23 cellular contexts compared by ENCODE assay signal in genomic region chr9:97438666-97439065, GRCh38. TPM values are rescaled to one million over a fixed set of nuclear protein-coding genes. Genes with fewer than 3 reads are reported as not detected.
DNase-seq lines count a peak whose midpoint lies in the region; FAIRE-seq and TF ChIP-seq lines count a peak whose summit lies in the region.
"Had no signal": no experiment of that assay in that cellular context is flagged by ENCODE, and none has a peak within 500 bp of the region (broad histone marks: within the 10 kb centered on the region; RNA-seq: fewer than 3 reads in every experiment).

No MANE protein-coding gene starts in this region.

- H2AFZ ChIP-seq in Karpas-422 (ENCODE audit: low read length): no peak overlapping the region

- intact Hi-C loops in CD4-positive, alpha-beta memory T cell (cut with micrococcal nuclease): no loop called here

- H3K36me3 ChIP-seq in Karpas-422 (ENCODE audit: insufficient read depth, low read length): peaks cover 53% of the 10 kb centered on the region
- H3K36me3 ChIP-seq in CD4-positive, alpha-beta memory T cell (ENCODE audit: insufficient read depth, low read length): no peaks in the 10 kb centered on the region
- H3K36me3 ChIP-seq in brain microvascular endothelial cell (replicated peaks): no peaks in the 10 kb centered on the region
- H3K36me3 ChIP-seq: MG63 had no signal

- TF ChIP-seq POLR2A in H54 (IDR thresholded peaks at IDR 0.05; ENCODE audit: low read depth, low read length): no peak

- peaks cover 96% of the 10 kb centered on the region for H3K4me1 ChIP-seq in Karpas-422 (ENCODE audit: low read length)
- H3K4me1 ChIP-seq in CD4-positive, alpha-beta memory T cell (ENCODE audit: insufficient read depth, low read length): no peaks in the 10 kb centered on the region
- H3K4me1 ChIP-seq: BLaER1 had no signal

- H4K20me1 ChIP-seq in Karpas-422 (ENCODE audit: insufficient read depth, low read depth, low read length): no peaks in the 10 kb centered on the region
- H4K20me1 ChIP-seq: BLaER1 had no signal

- TF ChIP-seq CTCF in fibroblast of the aortic adventitia (IDR thresholded peaks at IDR 0.05; ENCODE audit: insufficient read depth, low read length) (no peak), brain microvascular endothelial cell (IDR thresholded peaks at IDR 0.05; ENCODE audit: low read depth, low read length, missing control alignments) (no peak)

- H3K79me2 ChIP-seq in Karpas-422 (ENCODE audit: low read length): peaks cover 37% of the 10 kb centered on the region

- FAIRE-seq in H54 (lab: Jason Lieb, UNC) (peak; percentile 66), endometrium (lab: Jason Lieb, UNC) (peak; percentile 15)
- FAIRE-seq: GM12878 had no signal

- H3K9me3 Mint-ChIP-seq in CD4-positive, alpha-beta memory T cell: no peaks in the 10 kb centered on the region
- H3K9me3 Mint-ChIP-seq: CD4-positive, alpha-beta T cell had no signal

- in situ Hi-C loops in brain microvascular endothelial cell (cut with HindIII; ENCODE audit: low pct_ligation_motif_present, low sequenced_read_pairs): no loop called here

- no peaks in the 10 kb centered on the region for H3K4me1 Mint-ChIP-seq in CD4-positive, alpha-beta memory T cell

- H3K9ac ChIP-seq in Karpas-422 (ENCODE audit: low read length): no peak overlapping the region
- H3K9ac ChIP-seq: BLaER1, SK-N-SH had no signal

- H3K27ac ChIP-seq in Karpas-422 (ENCODE audit: low read length): peak overlapping the region; percentile 95
- no peak overlapping the region for H3K27ac ChIP-seq in CD4-positive, alpha-beta memory T cell (ENCODE audit: low read depth, low read length)
- H3K27ac ChIP-seq in brain microvascular endothelial cell: no peak overlapping the region
- H3K27ac ChIP-seq: BLaER1 had no signal

- no peaks in the 10 kb centered on the region for H3K9me3 ChIP-seq in Karpas-422 (ENCODE audit: low read length)
- H3K9me3 ChIP-seq in CD4-positive, alpha-beta memory T cell (ENCODE audit: control insufficient read depth in 1 of 2, low read length in 2 of 2): no peaks in the 10 kb centered on the region
- H3K9me3 ChIP-seq: BLaER1, Caco-2, MG63, SK-N-SH had no signal

- H3K9me2 ChIP-seq in Karpas-422 (replicated peaks; ENCODE audit: insufficient read depth, low read length): no peaks in the 10 kb centered on the region
- H3K9me2 ChIP-seq: SK-N-SH had no signal

- peak overlapping the region; percentile 67 for H3K4me2 ChIP-seq in Karpas-422 (ENCODE audit: low read depth, low read length, poor library complexity, severe bottlenecking)
- H3K4me2 ChIP-seq: BLaER1, SK-N-SH had no signal

- no peaks in the 10 kb centered on the region for H3K27me3 Mint-ChIP-seq in CD4-positive, alpha-beta memory T cell
- H3K27me3 Mint-ChIP-seq: CD4-positive, alpha-beta T cell had no signal

- no peak overlapping the region for H3K4me3 Mint-ChIP-seq in CD4-positive, alpha-beta memory T cell
- H3K4me3 Mint-ChIP-seq: CD4-positive, alpha-beta T cell had no signal

- H3K27me3 ChIP-seq in Karpas-422 (ENCODE audit: low read length) (no peaks in the 10 kb centered on the region), brain microvascular endothelial cell (replicated peaks) (no peaks in the 10 kb centered on the region)
- no peaks in the 10 kb centered on the region for H3K27me3 ChIP-seq in CD4-positive, alpha-beta memory T cell (ENCODE audit: insufficient read depth, low read length)
- H3K27me3 ChIP-seq: BLaER1, MG63 had no signal

- CTCF ChIA-PET in CD4-positive, alpha-beta memory T cell (lab: Charles Lee; ENCODE audit: partially characterized antibody): interaction anchor here (0.7 kb wide), 1 partner anchor 9 kb away, joined by 3 read pairs; no protein-coding TSS in a partner anchor

- H3K4me3 ChIP-seq in Karpas-422 (ENCODE audit: low read length) (no peak overlapping the region), fibroblast of the aortic adventitia (ENCODE audit: low read depth, low read length) (no peak overlapping the region), brain microvascular endothelial cell (ENCODE audit: low read depth, low read length) (no peak overlapping the region)
- H3K4me3 ChIP-seq in CD4-positive, alpha-beta memory T cell (ENCODE audit: low read length in 2 of 2): no peak overlapping the region
- H3K4me3 ChIP-seq: BLaER1, GM12878, MG63 had no signal

- DNase-seq in H54 (ENCODE audit: insufficient read length, low spot score) (no peak), Karpas-422 (no peak), fibroblast of the aortic adventitia (ENCODE audit: low read depth) (peak; percentile 37), mucosa of gallbladder (ENCODE audit: low spot score) (no peak), brain microvascular endothelial cell (no peak)
- no peak for DNase-seq in CD4-positive, alpha-beta memory T cell
- DNase-seq: Caco-2; CD4-positive, alpha-beta T cell; DND-41; GOT3; Kasumi-1; MG63; NCI-H1105; NCI-H146; NCI-H2029; NCI-H2227 treated with DMSO at 0.1 percent for 48 hours; NCI-H510A; NCI-H748 treated with DMSO at 0.1 percent for 48 hours; SIG-M5; SK-N-SH had no signal

- POLR2A ChIA-PET in CD4-positive, alpha-beta memory T cell (lab: Charles Lee; ENCODE audit: partially characterized antibody): no interaction called here

- H3K36me3 Mint-ChIP-seq in CD4-positive, alpha-beta memory T cell: peaks cover 44 to 51% of the 10 kb centered on the region in 2 donors

- H3K27ac Mint-ChIP-seq in CD4-positive, alpha-beta memory T cell: no peak overlapping the region
- H3K27ac Mint-ChIP-seq: CD4-positive, alpha-beta T cell had no signal

RNA-seq across cellular contexts. Expression of gene TDRD7, which starts 26.8 kb away (rescaled TPM):
- 18.5 and 23.4 TPM in 2 replicates for total RNA-seq in Karpas-422 (2014; rRNA removed; shearing (Covaris generic); ENCODE audit: low replicate concordance)
- total RNA-seq in fibroblast of the aortic adventitia (ENCODE audit: low replicate concordance): 4.9 and 12.2 TPM in 2 replicates
- total RNA-seq in CD4-positive, alpha-beta memory T cell: 10 to 100 TPM; 12.7 to 13.6 TPM
- 10 to 100 TPM in 1 of 2 donors, 1 to 10 TPM in 1; 5.6 to 10.1 TPM for polyA plus RNA-seq in CD4-positive, alpha-beta memory T cell
- 25.7 TPM for total RNA-seq in mucosa of gallbladder
